ENCODE assay signal across 21 cellular contexts in genomic region chr1:165442053-165442452, GRCh38. TPM values are rescaled to one million over a fixed set of nuclear protein-coding genes. Genes with fewer than 3 reads are reported as not detected.
"Had no signal": no experiment of that assay in that cellular context is flagged by ENCODE, and none has a peak within 500 bp of the region (broad histone marks: within the 10 kb centered on the region; RNA-seq: fewer than 3 reads in every experiment).

No MANE protein-coding gene starts in this region.

- H3K9me3 ChIP-seq: MG63, SK-N-SH had no signal

- H3K36me3 ChIP-seq: MG63 had no signal

- DNase-seq: IMR-90, Karpas-422, KG1, MG63, NCI-H1092, NCI-H1105 treated with DMSO at 0.1 percent for 48 hours, NCI-H1417 treated with DMSO at 0.1 percent for 48 hours, NCI-H146, NCI-H1694 treated with DMSO at 0.1 percent for 48 hours, NCI-H1930, NCI-H2081 treated with DMSO at 0.1 percent for 48 hours, NCI-H2171, NCI-H226, NCI-H446, NCI-H510A, PC-3, SHP77, SK-N-SH had no signal

- H3K4me3 ChIP-seq: MG63 had no signal

- ATAC-seq: Panc1, PC-3 had no signal

- H3K27ac ChIP-seq: RWPE1 had no signal

RNA-seq across cellular contexts. Expression of gene RXRG, which starts 2.9 kb away (rescaled TPM):
- total RNA-seq: HT-29, IMR-90, PC-3 had no signal
- polyA plus RNA-seq: IMR-90, SK-N-SH had no signal
